8 cellular contexts compared by ENCODE assay signal in genomic region chr11:10208045-10208674, GRCh38.
DNase-seq lines count a peak whose midpoint lies in the region; ATAC-seq and TF ChIP-seq lines count a peak whose summit lies in the region.

No MANE protein-coding gene starts in this region.

- peak; percentile 55 for ATAC-seq in GM18858 (IDR thresholded peaks at IDR 0.05; ENCODE audit: unreplicated experiment)
- no peak for ATAC-seq in GM19395 (IDR thresholded peaks at IDR 0.05; ENCODE audit: unreplicated experiment)

- no peak overlapping the region for H3K27ac ChIP-seq in VCaP

- peak; percentile 62 for TF ChIP-seq CTCF in AG09319 (IDR thresholded peaks at IDR 0.05; ENCODE audit: low read depth, low read length)
- peak; percentile 78 for TF ChIP-seq CTCF in VCaP (conservative IDR thresholded peaks at IDR 0.05)

- DNase-seq in AG09319 (ENCODE audit: extremely low read depth, low read depth) (peak; percentile 12), NCI-H1694 (lab: John Stamatoyannopoulos, UW) (peak; percentile 17), glomerular visceral epithelial cell (ENCODE audit: extremely low spot score) (peak; percentile 52), pulmonary artery endothelial cell (ENCODE audit: low read depth, low spot score) (peak; percentile 10)
- no peak for DNase-seq in activated CD4-positive, CD25-positive, alpha-beta regulatory T cell treated with anti-CD3 and anti-CD28 coated beads, Interleukin-2, amount 50 U/mL, for 72 hours
